Comparison of ENCODE assay signal across 7 cellular contexts in the genomic region with DNA sequence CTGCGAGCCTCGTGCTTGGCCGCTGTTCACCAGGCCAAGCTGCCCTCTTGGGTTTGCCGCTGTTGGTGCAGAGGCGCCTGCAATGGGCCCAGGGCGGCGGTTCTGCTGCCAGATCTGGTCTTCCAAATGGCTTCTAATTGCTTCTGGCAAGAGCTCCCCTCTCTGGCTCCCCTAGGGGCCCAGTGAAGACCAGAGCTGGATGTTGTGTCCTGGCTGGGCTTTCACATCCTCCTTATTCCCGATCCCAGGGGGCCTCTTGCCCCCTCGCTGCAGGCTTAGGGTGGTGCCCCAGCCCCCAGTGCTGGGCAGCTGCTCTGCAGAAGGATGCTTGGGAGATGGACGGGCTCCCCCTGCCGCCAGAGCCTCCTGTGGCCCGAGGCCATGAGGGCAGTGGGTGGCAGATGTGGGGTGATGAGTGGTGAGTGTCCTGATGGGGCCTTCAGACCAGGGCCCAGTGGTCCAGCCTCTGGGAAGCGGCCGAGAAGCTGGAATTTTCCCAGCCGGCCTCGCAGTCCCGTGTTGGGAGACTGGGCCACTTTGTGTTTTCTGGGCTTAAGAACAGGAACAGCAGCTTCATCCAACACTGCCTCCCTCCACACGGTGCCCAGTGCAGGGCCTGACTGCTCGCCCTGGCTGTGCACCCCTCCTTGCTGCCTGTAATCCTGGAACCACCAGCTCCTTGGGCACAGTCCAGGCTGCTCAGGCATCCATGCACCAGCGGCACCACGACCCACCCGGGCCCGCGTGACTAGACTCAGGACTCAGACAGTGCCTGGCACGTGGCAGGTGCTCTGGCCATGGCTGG.
DNase-seq lines count a peak whose midpoint lies in the region; ATAC-seq, FAIRE-seq and TF ChIP-seq lines count a peak whose summit lies in the region.
"Not testable (repeated sequence)": the region's sequence is repeated elsewhere in the genome, so short reads cannot be mapped to it uniquely, and the experiment has no call there.

No MANE protein-coding gene starts in this region.

- H3K36me3 Mint-ChIP-seq in WTC11 = not testable (repeated sequence)

- H3K27ac Mint-ChIP-seq in WTC11 = not testable (repeated sequence)

- not testable (repeated sequence) for H3K9me3 Mint-ChIP-seq in WTC11

- not testable (repeated sequence) for H3K4me2 ChIP-seq in endothelial cell of umbilical vein (ENCODE audit: insufficient read depth, low read length)

- FAIRE-seq in endothelial cell of umbilical vein (lab: Jason Lieb, UNC) = peak; percentile 67

- not testable (repeated sequence) for H3K36me3 ChIP-seq in endothelial cell of umbilical vein (ENCODE audit: control insufficient read depth in 2 of 2, extremely low read depth in 1 of 2, insufficient read depth in 2 of 2, low read length in 2 of 2); cardiac muscle cell; lower lobe of right lung; sigmoid colon

- H3K27me3 Mint-ChIP-seq in WTC11 (ENCODE audit: low read depth) = not testable (repeated sequence)

- intact Hi-C loops in endothelial cell of umbilical vein (cut with micrococcal nuclease) = loop anchor here (2.0 kb wide), 1 partner anchor 23 kb away; no protein-coding TSS in a partner anchor
- intact Hi-C loops in lower lobe of right lung (cut with DNase I); sigmoid colon (cut with DNase I): not testable (repeated sequence)

- POLR2A ChIA-PET in WTC11 (lab: Charles Lee); endothelial cell of umbilical vein (lab: Charles Lee): not testable (repeated sequence)

- dilution Hi-C loops in endothelial cell of umbilical vein (cut with MboI; ENCODE audit: extremely low pct_ligation_motif_present, low sequenced_read_pairs) = not testable (repeated sequence)

- H4K20me1 ChIP-seq in endothelial cell of umbilical vein (replicated peaks; ENCODE audit: control insufficient read depth, extremely low read depth, insufficient read depth, low read length) = not testable (repeated sequence)

- H3K79me2 ChIP-seq in endothelial cell of umbilical vein (ENCODE audit: control insufficient read depth, insufficient read depth, low read length) = not testable (repeated sequence)

- H3K4me3 ChIP-seq in endothelial cell of umbilical vein (replicated peaks in 1 of 3; ENCODE audit: insufficient read depth in 1 of 3, low read depth in 1 of 3, low read length in 3 of 3); cardiac muscle cell; lower lobe of right lung; sigmoid colon: not testable (repeated sequence)

- H2AFZ ChIP-seq in endothelial cell of umbilical vein (ENCODE audit: low read depth, low read length) = not testable (repeated sequence)

- H3K27me3 ChIP-seq in endothelial cell of umbilical vein (ENCODE audit: control insufficient read depth in 2 of 2, insufficient read depth in 2 of 2, low read length in 2 of 2); cardiac muscle cell; lower lobe of right lung (ENCODE audit: low read depth); sigmoid colon: not testable (repeated sequence)

- H3K4me1 Mint-ChIP-seq in WTC11 = not testable (repeated sequence)

- not testable (repeated sequence) for BruUV-seq in endothelial cell of umbilical vein (replicated peaks; lab: Mats Ljungman, UMichigan)

- not testable (repeated sequence) for TF ChIP-seq CTCF in WTC11 (IDR thresholded peaks at IDR 0.05); lower lobe of right lung (IDR thresholded peaks at IDR 0.05); sigmoid colon (IDR thresholded peaks at IDR 0.05)
- peak in 1 of 2 donors; percentile 21 for TF ChIP-seq CTCF in endothelial cell of umbilical vein (IDR thresholded peaks at IDR 0.05; ENCODE audit: extremely low read depth in 1 of 2, insufficient read depth in 1 of 2, low read depth in 1 of 2, low read length in 2 of 2)
- peak; percentile 37 for TF ChIP-seq CTCF in cardiac muscle cell (IDR thresholded peaks at IDR 0.05; ENCODE audit: low read depth, low read length)

- H3K9me1 ChIP-seq in endothelial cell of umbilical vein (replicated peaks; ENCODE audit: control insufficient read depth, extremely low read depth, insufficient read depth, low read length) = not testable (repeated sequence)

- not testable (repeated sequence) for TF ChIP-seq EP300 in sigmoid colon (IDR thresholded peaks at IDR 0.05)

- H3K27ac ChIP-seq in endothelial cell of umbilical vein (ENCODE audit: insufficient read depth, low read depth, low read length) (peak overlapping the region; percentile 50), lower lobe of right lung (peak overlapping the region; percentile 51), sigmoid colon (peak overlapping the region; percentile 45 to 70 (median 62))
- not testable (repeated sequence) for H3K27ac ChIP-seq in cardiac muscle cell

- 92 to 93% methylated on average over 25 of the region's 25 CpGs for WGBS in sigmoid colon, 2 donors

- ATAC-seq in WTC11 = peak; percentile 76
- not testable (repeated sequence) for ATAC-seq in lower lobe of right lung

- not testable (repeated sequence) for H3K4me1 ChIP-seq in endothelial cell of umbilical vein (ENCODE audit: control insufficient read depth, extremely low read depth, insufficient read depth, low read length)
- H3K4me1 ChIP-seq in cardiac muscle cell (ENCODE audit: low read depth) (peaks cover 14% of the 10 kb centered on the region), lower lobe of right lung (peaks cover 12% of the 10 kb centered on the region), sigmoid colon (peaks cover 0 to 20% (median 10%) of the 10 kb centered on the region in 4 donors)

- CTCF ChIA-PET in WTC11 (lab: Charles Lee) = not testable (repeated sequence)
- CTCF ChIA-PET in endothelial cell of umbilical vein (lab: Charles Lee) = interaction anchor here (0.9 to 1.0 kb wide), 2 partner anchors 23 to 65 kb away, joined by 3 to 5 read pairs; no protein-coding TSS in a partner anchor

- not testable (repeated sequence) for TF ChIP-seq POLR2A in endothelial cell of umbilical vein (IDR thresholded peaks at IDR 0.05; ENCODE audit: low read depth, low read length); sigmoid colon (IDR thresholded peaks at IDR 0.05)

- H3K4me3 Mint-ChIP-seq in WTC11 = not testable (repeated sequence)

- not testable (repeated sequence) for H3K9me3 ChIP-seq in endothelial cell of umbilical vein (replicated peaks; ENCODE audit: control insufficient read depth, insufficient read depth, low read length); cardiac muscle cell (ENCODE audit: low read depth); lower lobe of right lung; sigmoid colon

- not testable (repeated sequence) for H3K9ac ChIP-seq in endothelial cell of umbilical vein (replicated peaks; ENCODE audit: extremely low read depth, insufficient read depth, low read length)

- peak; percentile 57 for DNase-seq in EH (ENCODE audit: low read depth)
- DNase-seq in MV-4-11 (lab: John Stamatoyannopoulos, UW) = peak; percentile 13
- DNase-seq in WTC11 (ENCODE audit: low spot score) = peak; percentile 29
- DNase-seq in endothelial cell of umbilical vein (ENCODE audit: low read depth, low spot score) = peak; percentile 7
- DNase-seq in cardiac muscle cell (ENCODE audit: low read depth in 1 of 2, low spot score in 1 of 2) = peak in 1 of 2 donors; percentile 60
- DNase-seq in lower lobe of right lung, sigmoid colon: not testable (repeated sequence)
